Comparison of ENCODE assay signal across 18 cellular contexts in the genomic region with DNA sequence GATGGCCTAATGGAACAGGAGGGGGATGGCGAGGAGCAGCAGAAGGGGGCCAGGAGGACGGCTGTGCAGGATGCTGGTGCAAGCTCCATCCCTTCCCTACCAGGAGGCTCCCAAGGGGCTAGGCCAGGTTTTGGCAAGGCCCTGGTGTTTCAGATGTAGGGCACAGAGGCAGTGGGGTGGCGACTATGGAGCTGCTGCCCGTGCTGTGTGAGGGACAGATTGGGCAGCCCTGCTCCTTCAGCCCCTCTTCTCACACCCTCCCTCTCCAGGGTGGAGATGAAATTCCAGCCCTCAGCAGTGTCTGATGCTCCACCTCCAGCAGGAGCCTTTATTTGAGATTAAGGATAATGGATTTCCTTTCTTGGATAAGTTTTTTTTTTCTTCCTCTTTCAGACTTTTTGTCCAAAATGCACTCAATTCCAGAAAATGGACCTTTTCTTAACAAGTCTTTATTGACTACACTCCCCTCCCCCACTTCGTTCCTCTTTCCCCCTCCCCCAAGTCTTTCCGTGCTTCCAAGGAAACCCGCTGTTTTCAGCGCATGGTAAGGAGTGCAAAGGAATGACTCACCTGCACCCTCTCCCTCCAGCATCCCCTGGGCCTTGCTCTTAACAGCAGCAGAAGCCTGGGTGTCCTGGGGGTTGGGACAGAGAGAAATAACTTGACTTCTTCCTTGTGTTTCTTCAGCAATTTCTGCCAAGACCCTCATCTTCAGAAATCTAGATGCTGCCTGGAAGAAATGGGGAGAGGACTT.
DNase-seq lines count a peak whose midpoint lies in the region; ATAC-seq, FAIRE-seq and TF ChIP-seq lines count a peak whose summit lies in the region.
"Had no signal": no experiment of that assay in that cellular context is flagged by ENCODE, and none has a peak within 500 bp of the region (broad histone marks: within the 10 kb centered on the region; RNA-seq: fewer than 3 reads in every experiment).

No MANE protein-coding gene starts in this region.

- ATAC-seq in HepG2 (no peak), right lobe of liver (no peak), GM21423 (IDR thresholded peaks at IDR 0.05; ENCODE audit: unreplicated experiment) (no peak)
- no peak for ATAC-seq in stimulated activated effector memory CD8-positive, alpha-beta T cell treated with anti-CD3 and anti-CD28 coated beads, Interleukin-12 subunit alpha, Interleukin-12 subunit beta, amount 100 ng/mL, for 72 hours
- ATAC-seq: activated CD4-positive, alpha-beta T cell treated with anti-CD3 and anti-CD28 coated beads for 36 hours; esophagus mucosa had no signal

- CTCF ChIA-PET in HepG2 (lab: Yijun Ruan, JAX; ENCODE audit: low intra/inter-chr PET ratio, low total read pairs), result no interaction called here

- no peak for TF ChIP-seq POLR2A in HepG2 (IDR thresholded peaks at IDR 0.05; ENCODE audit: insufficient read depth in 1 of 2, low read depth in 2 of 2, low read length in 2 of 2)
- no peak for TF ChIP-seq POLR2A in right lobe of liver (IDR thresholded peaks at IDR 0.05)

- no peaks in the 10 kb centered on the region for H3K9me3 Mint-ChIP-seq in stimulated activated effector memory CD8-positive, alpha-beta T cell treated with anti-CD3 and anti-CD28 coated beads, Interleukin-12 subunit alpha, Interleukin-12 subunit beta, amount 100 ng/mL, for 72 hours

- H3K36me3 ChIP-seq in HepG2 (replicated peaks in 1 of 2; ENCODE audit: control insufficient read depth in 1 of 2, insufficient read depth in 2 of 2, low read length in 2 of 2), result peaks cover 25 to 53% of the 10 kb centered on the region in 2 experiments
- no peaks in the 10 kb centered on the region for H3K36me3 ChIP-seq in right lobe of liver

- H3K9ac ChIP-seq in HepG2 (ENCODE audit: insufficient read depth, low read depth, low read length), result no peak overlapping the region
- H3K9ac ChIP-seq: parathyroid adenoma had no signal

- no TSS peak for BruUV-seq in HepG2 (replicated peaks; lab: Mats Ljungman, UMichigan)

- WGBS in HepG2 (ENCODE audit: low lambda C conversion rate), result 99% methylated on average over 8 of the region's 8 CpGs
- WGBS in right lobe of liver (ENCODE audit: insufficient coverage, low coverage, low lambda C conversion rate, missing lambda C conversion rate), result 89% methylated on average over 5 of the region's 8 CpGs

- H3K4me1 ChIP-seq in HepG2 (ENCODE audit: insufficient read depth, low read length) (no peaks in the 10 kb centered on the region), right lobe of liver (no peaks in the 10 kb centered on the region)
- H3K4me1 ChIP-seq: parathyroid adenoma had no signal

- H3K27ac Mint-ChIP-seq in stimulated activated effector memory CD8-positive, alpha-beta T cell treated with anti-CD3 and anti-CD28 coated beads, Interleukin-12 subunit alpha, Interleukin-12 subunit beta, amount 100 ng/mL, for 72 hours, result peak overlapping the region; percentile 41
- H3K27ac Mint-ChIP-seq: activated CD4-positive, alpha-beta T cell treated with anti-CD3 and anti-CD28 coated beads for 36 hours had no signal

- H3K27ac ChIP-seq in HepG2 (ENCODE audit: extremely low read length, insufficient read depth, low read length) (no peak overlapping the region), right lobe of liver (no peak overlapping the region)
- H3K27ac ChIP-seq: coronary artery, parathyroid adenoma had no signal

- H2AFZ ChIP-seq in HepG2 (ENCODE audit: low read length), result no peak overlapping the region
- H2AFZ ChIP-seq: parathyroid adenoma had no signal

- TF ChIP-seq RAD21 in HepG2 (CRISPR knock-in tag; IDR thresholded peaks at IDR 0.05), result no peak

- H3K27me3 ChIP-seq in HepG2 (ENCODE audit: control insufficient read depth in 1 of 2, insufficient read depth in 2 of 2, low read length in 2 of 2), result no peaks in the 10 kb centered on the region
- no peaks in the 10 kb centered on the region for H3K27me3 ChIP-seq in right lobe of liver

- no peak overlapping the region for H3K4me2 ChIP-seq in HepG2 (ENCODE audit: low read depth, low read length)

- intact Hi-C loops in HepG2 (cut with micrococcal nuclease; ENCODE audit: unreplicated experiment), result no loop called here
- intact Hi-C loops in right lobe of liver (cut with DNase I), result no loop called here

- FAIRE-seq in HepG2 (lab: Jason Lieb, UNC), result no peak

- H3K4me3 Mint-ChIP-seq in stimulated activated effector memory CD8-positive, alpha-beta T cell treated with anti-CD3 and anti-CD28 coated beads, Interleukin-12 subunit alpha, Interleukin-12 subunit beta, amount 100 ng/mL, for 72 hours, result no peak overlapping the region
- H3K4me3 Mint-ChIP-seq: activated CD4-positive, alpha-beta T cell treated with anti-CD3 and anti-CD28 coated beads for 36 hours; activated naive CD8-positive, alpha-beta T cell had no signal

- no peaks in the 10 kb centered on the region for H4K20me1 ChIP-seq in HepG2 (ENCODE audit: insufficient read depth, low read length)

- peaks cover 26% of the 10 kb centered on the region for H3K4me1 Mint-ChIP-seq in stimulated activated effector memory CD8-positive, alpha-beta T cell treated with anti-CD3 and anti-CD28 coated beads, Interleukin-12 subunit alpha, Interleukin-12 subunit beta, amount 100 ng/mL, for 72 hours

- DNase-seq in HepG2 (ENCODE audit: low spot score) (no peak), right lobe of liver (no peak), amniotic epithelial cell (ENCODE audit: low read depth) (peak; percentile 80), iPS DF 19.7 (ENCODE audit: low read depth, low spot score) (peak; percentile 79), KBM-7 (no peak), NCI-H2029 (lab: John Stamatoyannopoulos, UW) (no peak)
- DNase-seq in stimulated activated effector memory CD8-positive, alpha-beta T cell treated with anti-CD3 and anti-CD28 coated beads, Interleukin-12 subunit alpha, Interleukin-12 subunit beta, amount 100 ng/mL, for 72 hours (ENCODE audit: low spot score in 2 of 2), result no peak
- DNase-seq: activated CD4-positive, alpha-beta T cell treated with anti-CD3 and anti-CD28 coated beads for 36 hours; activated T-cell treated with anti-CD3 and anti-CD28 coated beads for 4 hours; HCEC 1CT; NCI-H1105; NCI-H2227 treated with DMSO at 0.1 percent for 48 hours; substantia nigra had no signal

- peaks cover 19% of the 10 kb centered on the region for H3K36me3 Mint-ChIP-seq in stimulated activated effector memory CD8-positive, alpha-beta T cell treated with anti-CD3 and anti-CD28 coated beads, Interleukin-12 subunit alpha, Interleukin-12 subunit beta, amount 100 ng/mL, for 72 hours

- POLR2A ChIA-PET in HepG2 (lab: Yijun Ruan, JAX), result interaction anchor here (1.4 kb wide), 1 partner anchor 132 kb away, joined by 3 read pairs; no protein-coding TSS in a partner anchor

- in situ Hi-C loops in HepG2 (cut with HindIII; ENCODE audit: extremely low pct_ligation_motif_present, low pct_unique_long_range_greater_than_20kb), result no loop called here
- in situ Hi-C loops in KBM-7 (cut with MboI; ENCODE audit: low pct_unique_long_range_greater_than_20kb, low sequenced_read_pairs), result no loop called here

- H3K79me2 ChIP-seq in HepG2 (ENCODE audit: insufficient read depth, low read length), result no peaks in the 10 kb centered on the region

- H3K4me3 ChIP-seq in HepG2 (replicated peaks in 1 of 3; ENCODE audit: insufficient read depth in 1 of 3, low read depth in 2 of 3, low read length in 3 of 3) (no peak overlapping the region), right lobe of liver (no peak overlapping the region)
- H3K4me3 ChIP-seq: coronary artery had no signal

- H3K9me3 ChIP-seq in HepG2 (ENCODE audit: low read length), result no peaks in the 10 kb centered on the region
- H3K9me3 ChIP-seq in right lobe of liver, result no peaks in the 10 kb centered on the region

- TF ChIP-seq CTCF in HepG2 (CRISPR knock-in tag; IDR thresholded peaks at IDR 0.05), result no peak
- TF ChIP-seq CTCF in right lobe of liver (IDR thresholded peaks at IDR 0.05), result no peak

- TF ChIP-seq EP300 in HepG2 (IDR thresholded peaks at IDR 0.05; ENCODE audit: low read depth in 2 of 2, low read length in 2 of 2) (no peak), HepG2 (CRISPR knock-in tag; IDR thresholded peaks at IDR 0.05; ENCODE audit: borderline replicate concordance) (no peak)

TF ChIP-seq in HepG2, 621 proteins besides CTCF, POLR2A, EP300 and RAD21:
- TF ChIP-seq HMGA1 (CRISPR knock-in tag; conservative IDR thresholded peaks at IDR 0.05) (no peak), ZNF687 (CRISPR knock-in tag; IDR thresholded peaks at IDR 0.05) (no peak), DNMT3B (CRISPR knock-in tag; conservative IDR thresholded peaks at IDR 0.05) (no peak), AGO2 (optimal IDR thresholded peaks at IDR 0.05; ENCODE audit: low read depth, low read length) (peak; percentile 19)

Comparison
In these comparisons a context has a peak if more than half of its experiments do, and no peak if none do; other contexts are left out.
1. DNase-seq: peak in amniotic epithelial cell (single experiment) and iPS DF 19.7 (single experiment); none in HepG2 (single experiment), right lobe of liver (0 of 3), stimulated activated effector memory CD8-positive, alpha-beta T cell treated with anti-CD3 and anti-CD28 coated beads, Interleukin-12 subunit alpha, Interleukin-12 subunit beta, amount 100 ng/mL, for 72 hours (0 of 2), KBM-7 (single experiment) and NCI-H2029 (single experiment).